Comparison of ENCODE assay signal across 8 cellular contexts in the genomic region with DNA sequence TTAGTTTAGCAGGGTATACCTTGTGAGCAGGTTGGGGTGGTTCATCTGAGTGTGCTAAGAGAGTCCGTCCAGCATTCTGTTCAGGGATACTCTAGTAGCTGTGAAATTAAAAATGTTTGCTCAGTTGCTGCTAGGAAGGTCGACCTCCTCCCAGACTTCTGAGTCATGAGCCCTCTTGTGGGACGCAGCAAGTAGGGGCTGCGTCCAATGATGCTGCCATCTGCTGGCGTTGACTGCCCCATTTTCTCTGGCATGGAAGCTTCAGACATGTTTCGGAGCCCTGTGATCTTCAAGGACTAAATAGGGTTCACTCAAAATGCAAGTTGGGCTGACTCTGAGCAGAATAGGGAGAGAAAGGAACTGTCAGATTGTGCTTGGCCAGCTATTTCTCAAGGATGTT.
DNase-seq lines count a peak whose midpoint lies in the region; ATAC-seq and TF ChIP-seq lines count a peak whose summit lies in the region.

No MANE protein-coding gene starts in this region.

- in situ Hi-C loops in Caki2 (cut with HindIII; ENCODE audit: low pct_unique_long_range_greater_than_20kb, low sequenced_read_pairs) = no loop called here

- no peak overlapping the region for H3T11ph ChIP-seq in H9 (ENCODE audit: low read length)

- no peak for ATAC-seq in GM21515 (IDR thresholded peaks at IDR 0.05; ENCODE audit: unreplicated experiment)

- intact Hi-C loops in colonic mucosa (cut with DNase I) (no loop called here), tibial artery (cut with DNase I; ENCODE audit: low total_unique reads) (no loop called here)
- intact Hi-C loops in activated T-helper 2 cell treated with anti-CD3 and anti-CD28 coated beads, Interferon-gamma antibody, Interleukin-2, Interleukin-4, amounts not matched to agents 10 μg/mL and 5 μg/mL and 100 μg/mL, durations not matched to agents 14 hours and 24 hours and 36 hours (cut with micrococcal nuclease) = no loop called here

- no peak overlapping the region for H2BK15ac ChIP-seq in H9 (ENCODE audit: low read depth, low read length)
- no peak overlapping the region for H2BK15ac ChIP-seq in mesendoderm (replicated peaks; ENCODE audit: low read depth)

- H3K27me3 ChIP-seq in H9 (ENCODE audit: insufficient read depth, low read length) (no peaks in the 10 kb centered on the region), colonic mucosa (no peaks in the 10 kb centered on the region), mesendoderm (ENCODE audit: insufficient read depth, low read length, poor library complexity) (no peaks in the 10 kb centered on the region), tibial artery (no peaks in the 10 kb centered on the region)

- H2BK120ac ChIP-seq in H9 (ENCODE audit: low read depth, low read length, poor library complexity, severe bottlenecking) (no peak overlapping the region), mesendoderm (ENCODE audit: low read depth, low read length) (no peak overlapping the region)

- no peaks in the 10 kb centered on the region for H3K23me2 ChIP-seq in H9 (ENCODE audit: insufficient read length, low read depth, low read length, poor library complexity, severe bottlenecking)

- H3K18ac ChIP-seq in H9 (ENCODE audit: insufficient read length, low read depth, low read length) (no peak overlapping the region), mesendoderm (ENCODE audit: low read length) (no peak overlapping the region)

- WGBS in H9 (ENCODE audit: extremely low coverage, insufficient read length, low lambda C conversion rate) = no CpG with 5 or more reads among the region's 6 CpGs
- no CpG with 5 or more reads among the region's 6 CpGs for WGBS in mesendoderm (ENCODE audit: extremely low coverage, insufficient coverage, low lambda C conversion rate)

- H4K8ac ChIP-seq in H9 (replicated peaks; ENCODE audit: insufficient read length, low read depth, low read length) (no peak overlapping the region), mesendoderm (ENCODE audit: low read depth, low read length) (no peak overlapping the region)

- no peaks in the 10 kb centered on the region for H3K27me3 Mint-ChIP-seq in H9 (ENCODE audit: low read depth)
- no peaks in the 10 kb centered on the region for H3K27me3 Mint-ChIP-seq in activated T-helper 2 cell treated with anti-CD3 and anti-CD28 coated beads, Interferon-gamma antibody, Interleukin-2, Interleukin-4, amounts not matched to agents 10 μg/mL and 5 μg/mL and 100 μg/mL, durations not matched to agents 14 hours and 24 hours and 36 hours (ENCODE audit: low read depth)

- H2AK5ac ChIP-seq in H9 (ENCODE audit: insufficient read length, low read length) = no peak overlapping the region
- no peak overlapping the region for H2AK5ac ChIP-seq in mesendoderm (ENCODE audit: low read length)

- H3K9ac ChIP-seq in H9 (ENCODE audit: extremely low read depth, insufficient read length, low read length) = no peak overlapping the region
- H3K9ac ChIP-seq in colonic mucosa (ENCODE audit: low read depth in 2 of 2, low read length in 2 of 2) = no peak overlapping the region
- H3K9ac ChIP-seq in mesendoderm (ENCODE audit: low read length) = no peak overlapping the region

- H4K20me1 ChIP-seq in H9 (ENCODE audit: control insufficient read depth, insufficient read depth, insufficient read length) = no peaks in the 10 kb centered on the region

- H3K79me1 ChIP-seq in H9 (ENCODE audit: insufficient read depth, low read depth, low read length, poor library complexity, severe bottlenecking) = no peaks in the 10 kb centered on the region
- H3K79me1 ChIP-seq in mesendoderm (ENCODE audit: low read length) = no peaks in the 10 kb centered on the region

- no peak overlapping the region for H3K14ac ChIP-seq in H9 (ENCODE audit: insufficient read depth, low read length)

- H2BK20ac ChIP-seq in H9 (ENCODE audit: low read depth, low read length, poor library complexity, severe bottlenecking) = no peak overlapping the region

- H3K56ac ChIP-seq in H9 (ENCODE audit: insufficient read length, low read depth, low read length) = no peak overlapping the region
- H3K56ac ChIP-seq in mesendoderm (ENCODE audit: low read length) = no peak overlapping the region

- TF ChIP-seq CTCF in H9 (conservative IDR thresholded peaks at IDR 0.05) = peak; percentile 72
- TF ChIP-seq CTCF in colonic mucosa (IDR thresholded peaks at IDR 0.05) = no peak
- peak; percentile 41 to 45 for TF ChIP-seq CTCF in tibial artery (IDR thresholded peaks at IDR 0.05)

- no peak overlapping the region for H3K4me3 Mint-ChIP-seq in H9
- no peak overlapping the region for H3K4me3 Mint-ChIP-seq in activated T-helper 2 cell treated with anti-CD3 and anti-CD28 coated beads, Interferon-gamma antibody, Interleukin-2, Interleukin-4, amounts not matched to agents 10 μg/mL and 5 μg/mL and 100 μg/mL, durations not matched to agents 14 hours and 24 hours and 36 hours (ENCODE audit: low read depth)

- no peak overlapping the region for H3K4me2 ChIP-seq in H9 (ENCODE audit: insufficient read depth, insufficient read length, low read length)
- no peak overlapping the region for H3K4me2 ChIP-seq in mesendoderm (ENCODE audit: low read length)

- peak; percentile 54 for DNase-seq in Caki2 (ENCODE audit: low read depth)
- peak; percentile 79 for DNase-seq in H9
- DNase-seq in SHP77 treated with DMSO at 0.1 percent for 48 hours (lab: John Stamatoyannopoulos, UW) = peak; percentile 1
- DNase-seq in colonic mucosa = peak; percentile 32
- DNase-seq in mesendoderm = peak; percentile 87
- peak in 1 of 2 donors; percentile 26 for DNase-seq in tibial artery
- DNase-seq in activated T-helper 2 cell treated with anti-CD3 and anti-CD28 coated beads, Interferon-gamma antibody, Interleukin-2, Interleukin-4, amounts not matched to agents 10 μg/mL and 5 μg/mL and 100 μg/mL, durations not matched to agents 14 hours and 24 hours and 36 hours (ENCODE audit: low spot score) = no peak

- H3K4me1 Mint-ChIP-seq in H9 = no peaks in the 10 kb centered on the region
- no peaks in the 10 kb centered on the region for H3K4me1 Mint-ChIP-seq in activated T-helper 2 cell treated with anti-CD3 and anti-CD28 coated beads, Interferon-gamma antibody, Interleukin-2, Interleukin-4, amounts not matched to agents 10 μg/mL and 5 μg/mL and 100 μg/mL, durations not matched to agents 14 hours and 24 hours and 36 hours (ENCODE audit: low read depth)

- peaks cover 7 to 31% (median 24%) of the 10 kb centered on the region in 3 experiments for H3K36me3 Mint-ChIP-seq in H9 (ENCODE audit: insufficient read depth in 1 of 3, low read depth in 3 of 3)
- H3K36me3 Mint-ChIP-seq in activated T-helper 2 cell treated with anti-CD3 and anti-CD28 coated beads, Interferon-gamma antibody, Interleukin-2, Interleukin-4, amounts not matched to agents 10 μg/mL and 5 μg/mL and 100 μg/mL, durations not matched to agents 14 hours and 24 hours and 36 hours (ENCODE audit: low read depth) = no peaks in the 10 kb centered on the region

- no peak overlapping the region for H3K27ac Mint-ChIP-seq in H9
- H3K27ac Mint-ChIP-seq in activated T-helper 2 cell treated with anti-CD3 and anti-CD28 coated beads, Interferon-gamma antibody, Interleukin-2, Interleukin-4, amounts not matched to agents 10 μg/mL and 5 μg/mL and 100 μg/mL, durations not matched to agents 14 hours and 24 hours and 36 hours = no peak overlapping the region

- H3K4me1 ChIP-seq in H9 (ENCODE audit: insufficient read depth, low read length) (no peaks in the 10 kb centered on the region), colonic mucosa (no peaks in the 10 kb centered on the region), mesendoderm (ENCODE audit: control insufficient read depth, low read depth, low read length) (no peaks in the 10 kb centered on the region), tibial artery (no peaks in the 10 kb centered on the region)

- H4K5ac ChIP-seq in H9 (ENCODE audit: insufficient read length, low read depth, low read length) (no peak overlapping the region), mesendoderm (ENCODE audit: low read length) (no peak overlapping the region)

- peak overlapping the region; percentile 90 for H2AFZ ChIP-seq in H9 (ENCODE audit: low read length)

- no peak overlapping the region for H2BK12ac ChIP-seq in H9 (ENCODE audit: insufficient read length, low read depth, low read length)

- H3K23ac ChIP-seq in H9 (ENCODE audit: insufficient read length, low read depth, low read length) (no peak overlapping the region), mesendoderm (ENCODE audit: low read length) (no peak overlapping the region)

- H4K91ac ChIP-seq in H9 (ENCODE audit: insufficient read length, low read depth, low read length) = no peak overlapping the region

- H3K4ac ChIP-seq in H9 (ENCODE audit: low read depth, low read length) = no peak overlapping the region
- no peak overlapping the region for H3K4ac ChIP-seq in mesendoderm (ENCODE audit: low read depth, low read length)

- no peak overlapping the region for H3K4me3 ChIP-seq in colonic mucosa
- no peak overlapping the region for H3K4me3 ChIP-seq in mesendoderm (ENCODE audit: low read length)
- H3K4me3 ChIP-seq in tibial artery = no peak overlapping the region

- H2BK5ac ChIP-seq in H9 (ENCODE audit: insufficient read length, low read length) (no peak overlapping the region), mesendoderm (ENCODE audit: low read length) (no peak overlapping the region)

- H3K9me3 Mint-ChIP-seq in H9 = peaks cover 21 to 30% of the 10 kb centered on the region in 2 experiments
- H3K9me3 Mint-ChIP-seq in activated T-helper 2 cell treated with anti-CD3 and anti-CD28 coated beads, Interferon-gamma antibody, Interleukin-2, Interleukin-4, amounts not matched to agents 10 μg/mL and 5 μg/mL and 100 μg/mL, durations not matched to agents 14 hours and 24 hours and 36 hours = no peaks in the 10 kb centered on the region

- H3K27ac ChIP-seq in H9 (ENCODE audit: insufficient read length, low read depth, low read length) (no peak overlapping the region), colonic mucosa (no peak overlapping the region), mesendoderm (ENCODE audit: low read depth, low read length) (no peak overlapping the region), tibial artery (no peak overlapping the region)

- H3K79me2 ChIP-seq in H9 (ENCODE audit: insufficient read depth, low read length) = no peaks in the 10 kb centered on the region
- no peaks in the 10 kb centered on the region for H3K79me2 ChIP-seq in mesendoderm (ENCODE audit: control insufficient read depth, insufficient read depth, low read length)

- H3K36me3 ChIP-seq in colonic mucosa = no peaks in the 10 kb centered on the region
- no peaks in the 10 kb centered on the region for H3K36me3 ChIP-seq in mesendoderm (ENCODE audit: control insufficient read depth, insufficient read depth, low read length)
- no peaks in the 10 kb centered on the region for H3K36me3 ChIP-seq in tibial artery

- H3K9me3 ChIP-seq in H9 (ENCODE audit: control insufficient read depth, low read depth, low read length) (no peaks in the 10 kb centered on the region), colonic mucosa (no peaks in the 10 kb centered on the region), tibial artery (peaks cover 0 to 4% (median 3%) of the 10 kb centered on the region in 3 donors)
